8 cellular contexts compared by ENCODE assay signal in genomic region chr14:84929834-84930233, GRCh38.
"Had no signal": no experiment of that assay in that cellular context is flagged by ENCODE, and none has a peak within 500 bp of the region (broad histone marks: within the 10 kb centered on the region; RNA-seq: fewer than 3 reads in every experiment).

No MANE protein-coding gene starts in this region.

- ATAC-seq: HCT116, K562 had no signal

- H2AFZ ChIP-seq: GM23248 had no signal

- H3K9me3 ChIP-seq: HAP-1 had no signal

- H3K4me3 ChIP-seq: GM23248, HAP-1, K562 had no signal

- H3K9ac ChIP-seq: GM23248 had no signal

- DNase-seq: GM23248, GOT3, H7, HFFc6, IMR-90 had no signal

- H3K36me3 ChIP-seq: HAP-1 had no signal

- H3K27ac ChIP-seq: GM23248 had no signal
